In genomic region chr3:105807701-105808100, GRCh38 we compare ENCODE assay signal across 15 cellular contexts.
A peak's percentile ranks its signal among the peaks of the same experiment; 100 is the strongest.
DNase-seq lines count a peak whose midpoint lies in the region; ATAC-seq and TF ChIP-seq lines count a peak whose summit lies in the region.
"Had no signal": no experiment of that assay in that cellular context is flagged by ENCODE, and none has a peak within 500 bp of the region (broad histone marks: within the 10 kb centered on the region; RNA-seq: fewer than 3 reads in every experiment).

No MANE protein-coding gene starts in this region.

- TF ChIP-seq CTCF in activated CD8-positive, alpha-beta T cell treated with anti-CD3 and anti-CD28 coated beads for 36 hours (IDR thresholded peaks at IDR 0.05) = no peak
- TF ChIP-seq CTCF in heart left ventricle (IDR thresholded peaks at IDR 0.05) = no peak
- no peak for TF ChIP-seq CTCF in right atrium auricular region (IDR thresholded peaks at IDR 0.05)

- H3K9me2 ChIP-seq in Karpas-422 (replicated peaks; ENCODE audit: insufficient read depth, low read length) = no peaks in the 10 kb centered on the region

- no peak overlapping the region for H3K9ac ChIP-seq in Karpas-422 (ENCODE audit: low read length)
- H3K9ac ChIP-seq: GM23248 had no signal

- H4K20me1 ChIP-seq in Karpas-422 (ENCODE audit: insufficient read depth, low read depth, low read length) = no peaks in the 10 kb centered on the region

- H3K27ac Mint-ChIP-seq in activated CD8-positive, alpha-beta T cell treated with anti-CD3 and anti-CD28 coated beads for 36 hours = peak overlapping the region; percentile 69
- H3K27ac Mint-ChIP-seq in activated CD8-positive, alpha-beta T cell treated with anti-CD3 and anti-CD28 coated beads, Interleukin-2, amount 10 ng/mL, durations not matched to agents 7 days and 5 days = no peak overlapping the region
- H3K27ac Mint-ChIP-seq in stimulated activated effector memory CD8-positive, alpha-beta T cell treated with anti-CD3 and anti-CD28 coated beads, Interleukin-12 subunit alpha, Interleukin-12 subunit beta, amount 100 ng/mL, for 72 hours = peak overlapping the region; percentile 8
- H3K27ac Mint-ChIP-seq: B cell had no signal

- H3K4me3 ChIP-seq in heart left ventricle = no peak overlapping the region
- no peak overlapping the region for H3K4me3 ChIP-seq in right atrium auricular region
- H3K4me3 ChIP-seq in Karpas-422 (ENCODE audit: low read length) = no peak overlapping the region
- H3K4me3 ChIP-seq: GM12878, GM23248 had no signal

- H3K9me3 ChIP-seq in heart left ventricle = no peaks in the 10 kb centered on the region
- H3K9me3 ChIP-seq in right atrium auricular region = no peaks in the 10 kb centered on the region
- no peaks in the 10 kb centered on the region for H3K9me3 ChIP-seq in Karpas-422 (ENCODE audit: low read length)

- no peaks in the 10 kb centered on the region for H3K27me3 ChIP-seq in heart left ventricle
- H3K27me3 ChIP-seq in right atrium auricular region = no peaks in the 10 kb centered on the region
- no peaks in the 10 kb centered on the region for H3K27me3 ChIP-seq in Karpas-422 (ENCODE audit: low read length)

- no peak overlapping the region for H2AFZ ChIP-seq in Karpas-422 (ENCODE audit: low read length)
- H2AFZ ChIP-seq: GM23248 had no signal

- CTCF ChIA-PET in activated CD8-positive, alpha-beta T cell treated with anti-CD3 and anti-CD28 coated beads for 36 hours (lab: Charles Lee) = interaction anchor here (0.9 to 1.9 kb wide), 3 partner anchors 9 to 18 kb away, joined by 3 to 5 read pairs (median 3); no protein-coding TSS in a partner anchor
- CTCF ChIA-PET in activated CD8-positive, alpha-beta T cell treated with anti-CD3 and anti-CD28 coated beads, Interleukin-2, amount 10 ng/mL, durations not matched to agents 7 days and 5 days (lab: Charles Lee) = interaction anchor here (1.1 kb wide), 1 partner anchor 29 kb away, joined by 3 read pairs; no protein-coding TSS in a partner anchor

- H3K27me3 Mint-ChIP-seq in activated CD8-positive, alpha-beta T cell treated with anti-CD3 and anti-CD28 coated beads for 36 hours = no peaks in the 10 kb centered on the region
- H3K27me3 Mint-ChIP-seq in activated CD8-positive, alpha-beta T cell treated with anti-CD3 and anti-CD28 coated beads, Interleukin-2, amount 10 ng/mL, durations not matched to agents 7 days and 5 days (ENCODE audit: low read depth) = no peaks in the 10 kb centered on the region
- H3K27me3 Mint-ChIP-seq: B cell; CD4-positive, alpha-beta T cell had no signal

- DNase-seq in activated CD8-positive, alpha-beta T cell treated with anti-CD3 and anti-CD28 coated beads for 36 hours = no peak
- no peak for DNase-seq in activated CD8-positive, alpha-beta T cell treated with anti-CD3 and anti-CD28 coated beads, Interleukin-2, amount 10 ng/mL, durations not matched to agents 7 days and 5 days
- DNase-seq in heart left ventricle = no peak
- no peak for DNase-seq in right atrium auricular region (ENCODE audit: low spot score)
- DNase-seq in Karpas-422 = no peak
- no peak for DNase-seq in stimulated activated effector memory CD8-positive, alpha-beta T cell treated with anti-CD3 and anti-CD28 coated beads, Interleukin-12 subunit alpha, Interleukin-12 subunit beta, amount 100 ng/mL, for 72 hours (ENCODE audit: low spot score in 2 of 2)
- DNase-seq in NCI-H748 (lab: John Stamatoyannopoulos, UW; ENCODE audit: unreplicated experiment) = no peak
- DNase-seq: C1 segment of cervical spinal cord; CD4-positive, alpha-beta T cell; DMS79; GM23248 had no signal

- no peak for TF ChIP-seq POLR2A in heart left ventricle (IDR thresholded peaks at IDR 0.05)

- POLR2A ChIA-PET in activated CD8-positive, alpha-beta T cell treated with anti-CD3 and anti-CD28 coated beads for 36 hours (lab: Charles Lee) = interaction anchor here (2.8 kb wide), 1 partner anchor 16 kb away, joined by 12 read pairs; no protein-coding TSS in a partner anchor
- POLR2A ChIA-PET in activated CD8-positive, alpha-beta T cell treated with anti-CD3 and anti-CD28 coated beads, Interleukin-2, amount 10 ng/mL, durations not matched to agents 7 days and 5 days (lab: Charles Lee) = no interaction called here

- WGBS in heart left ventricle, 4 donors = 64 to 78% (median 72%) methylated on average over 3 of the region's 3 CpGs

- H3K4me3 Mint-ChIP-seq in activated CD8-positive, alpha-beta T cell treated with anti-CD3 and anti-CD28 coated beads for 36 hours = no peak overlapping the region
- H3K4me3 Mint-ChIP-seq in activated CD8-positive, alpha-beta T cell treated with anti-CD3 and anti-CD28 coated beads, Interleukin-2, amount 10 ng/mL, durations not matched to agents 7 days and 5 days = no peak overlapping the region
- no peak overlapping the region for H3K4me3 Mint-ChIP-seq in stimulated activated effector memory CD8-positive, alpha-beta T cell treated with anti-CD3 and anti-CD28 coated beads, Interleukin-12 subunit alpha, Interleukin-12 subunit beta, amount 100 ng/mL, for 72 hours
- H3K4me3 Mint-ChIP-seq: B cell; CD4-positive, alpha-beta T cell had no signal

- intact Hi-C loops in activated CD8-positive, alpha-beta T cell treated with anti-CD3 and anti-CD28 coated beads for 36 hours (cut with micrococcal nuclease) = no loop called here
- intact Hi-C loops in heart left ventricle (cut with DNase I) = no loop called here

- H3K36me3 ChIP-seq in heart left ventricle (no peaks in the 10 kb centered on the region), right atrium auricular region (no peaks in the 10 kb centered on the region), Karpas-422 (ENCODE audit: insufficient read depth, low read length) (0 out of 2 replicates have a peak, but pooled peaks cover 3% of the 10 kb centered on the region)

- H3K79me2 ChIP-seq in Karpas-422 (ENCODE audit: low read length) = peaks cover 92% of the 10 kb centered on the region

- H3K4me1 Mint-ChIP-seq in activated CD8-positive, alpha-beta T cell treated with anti-CD3 and anti-CD28 coated beads for 36 hours (ENCODE audit: low read depth) = peaks cover 72% of the 10 kb centered on the region
- H3K4me1 Mint-ChIP-seq in activated CD8-positive, alpha-beta T cell treated with anti-CD3 and anti-CD28 coated beads, Interleukin-2, amount 10 ng/mL, durations not matched to agents 7 days and 5 days (ENCODE audit: low read depth) = peaks cover 69% of the 10 kb centered on the region
- H3K4me1 Mint-ChIP-seq in stimulated activated effector memory CD8-positive, alpha-beta T cell treated with anti-CD3 and anti-CD28 coated beads, Interleukin-12 subunit alpha, Interleukin-12 subunit beta, amount 100 ng/mL, for 72 hours = peaks cover 67% of the 10 kb centered on the region

- ATAC-seq in activated CD8-positive, alpha-beta T cell treated with anti-CD3 and anti-CD28 coated beads for 36 hours = no peak
- no peak for ATAC-seq in activated CD8-positive, alpha-beta T cell treated with anti-CD3 and anti-CD28 coated beads, Interleukin-2, amount 10 ng/mL, durations not matched to agents 7 days and 5 days
- peak; percentile 37 to 83 (median 66) for ATAC-seq in heart left ventricle
- ATAC-seq in stimulated activated effector memory CD8-positive, alpha-beta T cell treated with anti-CD3 and anti-CD28 coated beads, Interleukin-12 subunit alpha, Interleukin-12 subunit beta, amount 100 ng/mL, for 72 hours = no peak
- ATAC-seq: GM12878, HCT116 had no signal

- H3K4me2 ChIP-seq in Karpas-422 (ENCODE audit: low read depth, low read length, poor library complexity, severe bottlenecking) = no peak overlapping the region

- peaks cover 48% of the 10 kb centered on the region for H3K36me3 Mint-ChIP-seq in activated CD8-positive, alpha-beta T cell treated with anti-CD3 and anti-CD28 coated beads for 36 hours (ENCODE audit: low read depth)
- peaks cover 61% of the 10 kb centered on the region for H3K36me3 Mint-ChIP-seq in activated CD8-positive, alpha-beta T cell treated with anti-CD3 and anti-CD28 coated beads, Interleukin-2, amount 10 ng/mL, durations not matched to agents 7 days and 5 days (ENCODE audit: low read depth)
- H3K36me3 Mint-ChIP-seq in stimulated activated effector memory CD8-positive, alpha-beta T cell treated with anti-CD3 and anti-CD28 coated beads, Interleukin-12 subunit alpha, Interleukin-12 subunit beta, amount 100 ng/mL, for 72 hours = peaks cover 66% of the 10 kb centered on the region

- peaks cover 6% of the 10 kb centered on the region for H3K9me3 Mint-ChIP-seq in activated CD8-positive, alpha-beta T cell treated with anti-CD3 and anti-CD28 coated beads for 36 hours
- H3K9me3 Mint-ChIP-seq in activated CD8-positive, alpha-beta T cell treated with anti-CD3 and anti-CD28 coated beads, Interleukin-2, amount 10 ng/mL, durations not matched to agents 7 days and 5 days (ENCODE audit: insufficient read depth) = no peaks in the 10 kb centered on the region
- no peaks in the 10 kb centered on the region for H3K9me3 Mint-ChIP-seq in stimulated activated effector memory CD8-positive, alpha-beta T cell treated with anti-CD3 and anti-CD28 coated beads, Interleukin-12 subunit alpha, Interleukin-12 subunit beta, amount 100 ng/mL, for 72 hours
- H3K9me3 Mint-ChIP-seq: CD4-positive, alpha-beta T cell had no signal

- peak overlapping the region in 4 of 12 donors; percentile 5 to 64 (median 60) for H3K27ac ChIP-seq in heart left ventricle
- no peak overlapping the region for H3K27ac ChIP-seq in right atrium auricular region
- H3K27ac ChIP-seq in Karpas-422 (ENCODE audit: low read length) = peak overlapping the region; percentile 63
- H3K27ac ChIP-seq: HL-60 had no signal

- H3K4me1 ChIP-seq in heart left ventricle = peaks cover 0 to 68% (median 37%) of the 10 kb centered on the region in 12 donors
- peaks cover 0 to 50% of the 10 kb centered on the region in 2 donors for H3K4me1 ChIP-seq in right atrium auricular region
- peaks cover 93% of the 10 kb centered on the region for H3K4me1 ChIP-seq in Karpas-422 (ENCODE audit: low read length)

Comparison
In these comparisons a context has a peak if more than half of its experiments do, and no peak if none do; other contexts are left out.
1. ATAC-seq: peak in heart left ventricle (4 of 4); none in activated CD8-positive, alpha-beta T cell treated with anti-CD3 and anti-CD28 coated beads for 36 hours (single experiment), activated CD8-positive, alpha-beta T cell treated with anti-CD3 and anti-CD28 coated beads, Interleukin-2, amount 10 ng/mL, durations not matched to agents 7 days and 5 days (single experiment) and stimulated activated effector memory CD8-positive, alpha-beta T cell treated with anti-CD3 and anti-CD28 coated beads, Interleukin-12 subunit alpha, Interleukin-12 subunit beta, amount 100 ng/mL, for 72 hours (single experiment).